Comparison of ENCODE assay signal across 1 cellular context in the genomic region with DNA sequence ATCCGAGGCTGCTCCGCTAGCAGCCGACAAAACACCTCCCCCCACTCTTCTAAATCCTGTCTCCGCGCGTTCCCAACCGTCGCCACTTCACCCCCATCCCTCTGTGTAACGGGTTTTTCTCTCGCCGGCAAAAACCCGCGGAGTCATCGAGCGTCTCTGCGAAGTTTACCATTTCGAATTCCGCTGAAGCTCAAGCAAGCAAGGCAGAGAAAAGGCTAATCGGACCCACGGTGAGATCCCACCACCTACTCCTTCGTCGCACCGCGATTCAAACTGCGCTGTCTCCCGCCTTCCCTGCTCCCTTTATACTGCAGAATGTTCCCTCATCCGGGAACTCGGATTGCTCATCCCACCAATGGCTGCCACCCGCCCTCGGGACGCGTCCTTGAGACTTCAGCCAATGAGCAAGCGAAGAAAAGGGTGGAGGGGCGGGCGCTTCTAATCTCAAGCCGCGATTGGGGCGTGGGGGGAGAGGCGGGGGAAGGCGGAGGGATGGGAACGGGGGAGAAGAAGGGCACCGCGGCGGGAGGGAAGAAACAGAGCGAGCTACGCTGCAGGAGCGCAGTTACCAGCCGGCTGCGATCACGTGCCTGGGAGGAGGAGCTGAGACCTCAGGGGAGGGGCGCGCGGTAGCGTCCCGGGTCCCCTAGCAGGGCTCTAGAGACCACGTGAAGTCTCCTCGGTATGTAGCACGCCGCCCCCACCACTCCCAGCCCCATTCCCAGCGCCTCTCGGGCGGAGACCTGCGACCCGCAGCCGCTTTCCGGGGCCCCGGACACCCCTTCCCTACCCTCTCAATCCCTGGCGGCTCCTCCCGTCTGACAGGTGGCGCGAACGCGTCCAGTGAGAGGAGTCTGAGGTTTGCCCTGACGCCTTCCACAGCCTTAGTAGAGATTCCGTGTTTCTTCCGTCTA.
A peak's percentile ranks its signal among the peaks of the same experiment; 100 is the strongest.
TF ChIP-seq lines count a peak whose summit lies in the region.

A gene (minus strand): TSS at position 277 of the 914 bp plus-strand sequence. CDS start 105 bp downstream, at position 172.

TF ChIP-seq in K562, 482 proteins besides CTCF, POLR2A, EP300 and RAD21 (continued from another document and continues in another):
- TF ChIP-seq, protein P1, sequence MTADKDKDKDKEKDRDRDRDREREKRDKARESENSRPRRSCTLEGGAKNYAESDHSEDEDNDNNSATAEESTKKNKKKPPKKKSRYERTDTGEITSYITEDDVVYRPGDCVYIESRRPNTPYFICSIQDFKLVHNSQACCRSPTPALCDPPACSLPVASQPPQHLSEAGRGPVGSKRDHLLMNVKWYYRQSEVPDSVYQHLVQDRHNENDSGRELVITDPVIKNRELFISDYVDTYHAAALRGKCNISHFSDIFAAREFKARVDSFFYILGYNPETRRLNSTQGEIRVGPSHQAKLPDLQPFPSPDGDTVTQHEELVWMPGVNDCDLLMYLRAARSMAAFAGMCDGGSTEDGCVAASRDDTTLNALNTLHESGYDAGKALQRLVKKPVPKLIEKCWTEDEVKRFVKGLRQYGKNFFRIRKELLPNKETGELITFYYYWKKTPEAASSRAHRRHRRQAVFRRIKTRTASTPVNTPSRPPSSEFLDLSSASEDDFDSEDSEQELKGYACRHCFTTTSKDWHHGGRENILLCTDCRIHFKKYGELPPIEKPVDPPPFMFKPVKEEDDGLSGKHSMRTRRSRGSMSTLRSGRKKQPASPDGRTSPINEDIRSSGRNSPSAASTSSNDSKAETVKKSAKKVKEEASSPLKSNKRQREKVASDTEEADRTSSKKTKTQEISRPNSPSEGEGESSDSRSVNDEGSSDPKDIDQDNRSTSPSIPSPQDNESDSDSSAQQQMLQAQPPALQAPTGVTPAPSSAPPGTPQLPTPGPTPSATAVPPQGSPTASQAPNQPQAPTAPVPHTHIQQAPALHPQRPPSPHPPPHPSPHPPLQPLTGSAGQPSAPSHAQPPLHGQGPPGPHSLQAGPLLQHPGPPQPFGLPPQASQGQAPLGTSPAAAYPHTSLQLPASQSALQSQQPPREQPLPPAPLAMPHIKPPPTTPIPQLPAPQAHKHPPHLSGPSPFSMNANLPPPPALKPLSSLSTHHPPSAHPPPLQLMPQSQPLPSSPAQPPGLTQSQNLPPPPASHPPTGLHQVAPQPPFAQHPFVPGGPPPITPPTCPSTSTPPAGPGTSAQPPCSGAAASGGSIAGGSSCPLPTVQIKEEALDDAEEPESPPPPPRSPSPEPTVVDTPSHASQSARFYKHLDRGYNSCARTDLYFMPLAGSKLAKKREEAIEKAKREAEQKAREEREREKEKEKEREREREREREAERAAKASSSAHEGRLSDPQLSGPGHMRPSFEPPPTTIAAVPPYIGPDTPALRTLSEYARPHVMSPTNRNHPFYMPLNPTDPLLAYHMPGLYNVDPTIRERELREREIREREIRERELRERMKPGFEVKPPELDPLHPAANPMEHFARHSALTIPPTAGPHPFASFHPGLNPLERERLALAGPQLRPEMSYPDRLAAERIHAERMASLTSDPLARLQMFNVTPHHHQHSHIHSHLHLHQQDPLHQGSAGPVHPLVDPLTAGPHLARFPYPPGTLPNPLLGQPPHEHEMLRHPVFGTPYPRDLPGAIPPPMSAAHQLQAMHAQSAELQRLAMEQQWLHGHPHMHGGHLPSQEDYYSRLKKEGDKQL (CRISPR knock-in tag; IDR thresholded peaks at IDR 0.05; ENCODE audit: borderline replicate concordance), result 0 out of 2 replicates have a peak, but pooled peaks have one; percentile 59
- TF ChIP-seq BRD9 (IDR thresholded peaks at IDR 0.05; ENCODE audit: low read depth, partially characterized antibody) (no peak), ZNF57 (CRISPR knock-in tag; IDR thresholded peaks at IDR 0.05) (no peak), ATF1 (CRISPR knock-in tag; IDR thresholded peaks at IDR 0.05) (no peak), ATF1 (tag; IDR thresholded peaks at IDR 0.05) (peak; percentile 80), MAFF (IDR thresholded peaks at IDR 0.05; ENCODE audit: low read length) (no peak), TFAM (CRISPR knock-in tag; conservative IDR thresholded peaks at IDR 0.05) (no peak), MYC (IDR thresholded peaks at IDR 0.05; ENCODE audit: low read depth, low read length) (peak; percentile 84), MYC (CRISPR knock-in tag; IDR thresholded peaks at IDR 0.05; ENCODE audit: borderline replicate concordance, low read depth) (peak; percentile 63; the same call in 1 of the 2 replicates), TBP (optimal IDR thresholded peaks at IDR 0.05; ENCODE audit: low read depth, low read length) (no peak), SMARCA4 (IDR thresholded peaks at IDR 0.05) (peak; percentile 46), MECOM (CRISPR knock-in tag; IDR thresholded peaks at IDR 0.05) (peak; percentile 47; the same call in 1 of the 2 replicates), ERF (CRISPR knock-in tag; IDR thresholded peaks at IDR 0.05) (no peak), NR2C1 (IDR thresholded peaks at IDR 0.05) (no peak), NR2C1 (tag; IDR thresholded peaks at IDR 0.05) (no peak), ZBED1 (IDR thresholded peaks at IDR 0.05) (peak; percentile 75), RB1 (IDR thresholded peaks at IDR 0.05; ENCODE audit: low read depth) (peak; percentile 51; the same call in 1 of the 2 replicates), ELF1 (tag; IDR thresholded peaks at IDR 0.05) (0 out of 2 replicates have a peak, but pooled peaks have one; percentile 9), TEAD4 (IDR thresholded peaks at IDR 0.05; ENCODE audit: low read length) (0 out of 2 replicates have a peak, but pooled peaks have one; percentile 39), TEAD4 (CRISPR knock-in tag; IDR thresholded peaks at IDR 0.05; ENCODE audit: borderline replicate concordance) (no peak), KLF1 (tag; IDR thresholded peaks at IDR 0.05) (no peak), FOXP1 (CRISPR knock-in tag; IDR thresholded peaks at IDR 0.05) (peak; percentile 75; the same call in 1 of the 2 replicates), NR2F6 (CRISPR knock-in tag; IDR thresholded peaks at IDR 0.05) (no peak), NFATC3 (IDR thresholded peaks at IDR 0.05) (no peak; the same call in 1 of the 2 replicates), THRAP3 (IDR thresholded peaks at IDR 0.05; ENCODE audit: borderline replicate concordance) (peak; percentile 51; the same call in 1 of the 2 replicates), ILF3 (IDR thresholded peaks at IDR 0.05; ENCODE audit: borderline replicate concordance) (peak; percentile 63; the same call in 1 of the 2 replicates), GATAD2A (IDR thresholded peaks at IDR 0.05) (peak; percentile 44; the same call in 1 of the 2 replicates), EWSR1 (IDR thresholded peaks at IDR 0.05; ENCODE audit: borderline replicate concordance, low read depth, partially characterized antibody) (no peak), BCOR (IDR thresholded peaks at IDR 0.05) (peak; percentile 54; the same call in 1 of the 2 replicates), ZNF551 (CRISPR knock-in tag; IDR thresholded peaks at IDR 0.05) (no peak), MIER1 (IDR thresholded peaks at IDR 0.05; ENCODE audit: low read depth) (no peak), RBM34 (IDR thresholded peaks at IDR 0.05; ENCODE audit: borderline replicate concordance, insufficient read depth, low read length) (no peak), LCOR (CRISPR knock-in tag; IDR thresholded peaks at IDR 0.05) (peak; percentile 95; the same call in 1 of the 2 replicates), XRCC4 (IDR thresholded peaks at IDR 0.05; ENCODE audit: extremely low read depth, insufficient read depth, insufficient read length) (no peak), ADNP (tag; IDR thresholded peaks at IDR 0.05) (no peak), HMGN3 (IDR thresholded peaks at IDR 0.05; ENCODE audit: borderline replicate concordance, extremely low read depth, insufficient read length, low read depth, low read length) (peak; percentile 63), U2AF1 (optimal IDR thresholded peaks at IDR 0.05; ENCODE audit: low read depth, low read length) (no peak), ZNF253 (CRISPR knock-in tag; conservative IDR thresholded peaks at IDR 0.05) (no peak)
- TF ChIP-seq, protein P2, sequence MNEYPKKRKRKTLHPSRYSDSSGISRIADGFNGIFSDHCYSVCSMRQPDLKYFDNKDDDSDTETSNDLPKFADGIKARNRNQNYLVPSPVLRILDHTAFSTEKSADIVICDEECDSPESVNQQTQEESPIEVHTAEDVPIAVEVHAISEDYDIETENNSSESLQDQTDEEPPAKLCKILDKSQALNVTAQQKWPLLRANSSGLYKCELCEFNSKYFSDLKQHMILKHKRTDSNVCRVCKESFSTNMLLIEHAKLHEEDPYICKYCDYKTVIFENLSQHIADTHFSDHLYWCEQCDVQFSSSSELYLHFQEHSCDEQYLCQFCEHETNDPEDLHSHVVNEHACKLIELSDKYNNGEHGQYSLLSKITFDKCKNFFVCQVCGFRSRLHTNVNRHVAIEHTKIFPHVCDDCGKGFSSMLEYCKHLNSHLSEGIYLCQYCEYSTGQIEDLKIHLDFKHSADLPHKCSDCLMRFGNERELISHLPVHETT (CRISPR knock-in tag; conservative IDR thresholded peaks at IDR 0.05 in 1 of 2, IDR thresholded peaks at IDR 0.05 in 1 of 2), result peak in 1 of 2 experiments; percentile 68; a peak in 1 of 4 replicates
- TF ChIP-seq, protein P3, sequence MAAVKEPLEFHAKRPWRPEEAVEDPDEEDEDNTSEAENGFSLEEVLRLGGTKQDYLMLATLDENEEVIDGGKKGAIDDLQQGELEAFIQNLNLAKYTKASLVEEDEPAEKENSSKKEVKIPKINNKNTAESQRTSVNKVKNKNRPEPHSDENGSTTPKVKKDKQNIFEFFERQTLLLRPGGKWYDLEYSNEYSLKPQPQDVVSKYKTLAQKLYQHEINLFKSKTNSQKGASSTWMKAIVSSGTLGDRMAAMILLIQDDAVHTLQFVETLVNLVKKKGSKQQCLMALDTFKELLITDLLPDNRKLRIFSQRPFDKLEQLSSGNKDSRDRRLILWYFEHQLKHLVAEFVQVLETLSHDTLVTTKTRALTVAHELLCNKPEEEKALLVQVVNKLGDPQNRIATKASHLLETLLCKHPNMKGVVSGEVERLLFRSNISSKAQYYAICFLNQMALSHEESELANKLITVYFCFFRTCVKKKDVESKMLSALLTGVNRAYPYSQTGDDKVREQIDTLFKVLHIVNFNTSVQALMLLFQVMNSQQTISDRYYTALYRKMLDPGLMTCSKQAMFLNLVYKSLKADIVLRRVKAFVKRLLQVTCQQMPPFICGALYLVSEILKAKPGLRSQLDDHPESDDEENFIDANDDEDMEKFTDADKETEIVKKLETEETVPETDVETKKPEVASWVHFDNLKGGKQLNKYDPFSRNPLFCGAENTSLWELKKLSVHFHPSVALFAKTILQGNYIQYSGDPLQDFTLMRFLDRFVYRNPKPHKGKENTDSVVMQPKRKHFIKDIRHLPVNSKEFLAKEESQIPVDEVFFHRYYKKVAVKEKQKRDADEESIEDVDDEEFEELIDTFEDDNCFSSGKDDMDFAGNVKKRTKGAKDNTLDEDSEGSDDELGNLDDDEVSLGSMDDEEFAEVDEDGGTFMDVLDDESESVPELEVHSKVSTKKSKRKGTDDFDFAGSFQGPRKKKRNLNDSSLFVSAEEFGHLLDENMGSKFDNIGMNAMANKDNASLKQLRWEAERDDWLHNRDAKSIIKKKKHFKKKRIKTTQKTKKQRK (IDR thresholded peaks at IDR 0.05; ENCODE audit: borderline replicate concordance, low read depth, low read length), result no peak
- TF ChIP-seq, protein P4, sequence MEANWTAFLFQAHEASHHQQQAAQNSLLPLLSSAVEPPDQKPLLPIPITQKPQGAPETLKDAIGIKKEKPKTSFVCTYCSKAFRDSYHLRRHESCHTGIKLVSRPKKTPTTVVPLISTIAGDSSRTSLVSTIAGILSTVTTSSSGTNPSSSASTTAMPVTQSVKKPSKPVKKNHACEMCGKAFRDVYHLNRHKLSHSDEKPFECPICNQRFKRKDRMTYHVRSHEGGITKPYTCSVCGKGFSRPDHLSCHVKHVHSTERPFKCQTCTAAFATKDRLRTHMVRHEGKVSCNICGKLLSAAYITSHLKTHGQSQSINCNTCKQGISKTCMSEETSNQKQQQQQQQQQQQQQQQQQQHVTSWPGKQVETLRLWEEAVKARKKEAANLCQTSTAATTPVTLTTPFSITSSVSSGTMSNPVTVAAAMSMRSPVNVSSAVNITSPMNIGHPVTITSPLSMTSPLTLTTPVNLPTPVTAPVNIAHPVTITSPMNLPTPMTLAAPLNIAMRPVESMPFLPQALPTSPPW (CRISPR knock-in tag; IDR thresholded peaks at IDR 0.05), result peak; percentile 98
- TF ChIP-seq, protein P5, sequence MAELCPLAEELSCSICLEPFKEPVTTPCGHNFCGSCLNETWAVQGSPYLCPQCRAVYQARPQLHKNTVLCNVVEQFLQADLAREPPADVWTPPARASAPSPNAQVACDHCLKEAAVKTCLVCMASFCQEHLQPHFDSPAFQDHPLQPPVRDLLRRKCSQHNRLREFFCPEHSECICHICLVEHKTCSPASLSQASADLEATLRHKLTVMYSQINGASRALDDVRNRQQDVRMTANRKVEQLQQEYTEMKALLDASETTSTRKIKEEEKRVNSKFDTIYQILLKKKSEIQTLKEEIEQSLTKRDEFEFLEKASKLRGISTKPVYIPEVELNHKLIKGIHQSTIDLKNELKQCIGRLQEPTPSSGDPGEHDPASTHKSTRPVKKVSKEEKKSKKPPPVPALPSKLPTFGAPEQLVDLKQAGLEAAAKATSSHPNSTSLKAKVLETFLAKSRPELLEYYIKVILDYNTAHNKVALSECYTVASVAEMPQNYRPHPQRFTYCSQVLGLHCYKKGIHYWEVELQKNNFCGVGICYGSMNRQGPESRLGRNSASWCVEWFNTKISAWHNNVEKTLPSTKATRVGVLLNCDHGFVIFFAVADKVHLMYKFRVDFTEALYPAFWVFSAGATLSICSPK (IDR thresholded peaks at IDR 0.05; ENCODE audit: borderline replicate concordance), result peak; percentile 74; the same call in 1 of the 2 replicates
- TF ChIP-seq, protein P6, sequence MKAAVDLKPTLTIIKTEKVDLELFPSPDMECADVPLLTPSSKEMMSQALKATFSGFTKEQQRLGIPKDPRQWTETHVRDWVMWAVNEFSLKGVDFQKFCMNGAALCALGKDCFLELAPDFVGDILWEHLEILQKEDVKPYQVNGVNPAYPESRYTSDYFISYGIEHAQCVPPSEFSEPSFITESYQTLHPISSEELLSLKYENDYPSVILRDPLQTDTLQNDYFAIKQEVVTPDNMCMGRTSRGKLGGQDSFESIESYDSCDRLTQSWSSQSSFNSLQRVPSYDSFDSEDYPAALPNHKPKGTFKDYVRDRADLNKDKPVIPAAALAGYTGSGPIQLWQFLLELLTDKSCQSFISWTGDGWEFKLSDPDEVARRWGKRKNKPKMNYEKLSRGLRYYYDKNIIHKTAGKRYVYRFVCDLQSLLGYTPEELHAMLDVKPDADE (conservative IDR thresholded peaks at IDR 0.05; ENCODE audit: control insufficient read depth, low read depth, low read length), result peak; percentile 72; the same call in 1 of the 2 replicates
- TF ChIP-seq, protein P7, sequence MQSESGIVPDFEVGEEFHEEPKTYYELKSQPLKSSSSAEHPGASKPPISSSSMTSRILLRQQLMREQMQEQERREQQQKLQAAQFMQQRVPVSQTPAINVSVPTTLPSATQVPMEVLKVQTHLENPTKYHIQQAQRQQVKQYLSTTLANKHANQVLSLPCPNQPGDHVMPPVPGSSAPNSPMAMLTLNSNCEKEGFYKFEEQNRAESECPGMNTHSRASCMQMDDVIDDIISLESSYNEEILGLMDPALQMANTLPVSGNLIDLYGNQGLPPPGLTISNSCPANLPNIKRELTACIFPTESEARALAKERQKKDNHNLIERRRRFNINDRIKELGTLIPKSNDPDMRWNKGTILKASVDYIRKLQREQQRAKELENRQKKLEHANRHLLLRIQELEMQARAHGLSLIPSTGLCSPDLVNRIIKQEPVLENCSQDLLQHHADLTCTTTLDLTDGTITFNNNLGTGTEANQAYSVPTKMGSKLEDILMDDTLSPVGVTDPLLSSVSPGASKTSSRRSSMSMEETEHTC (IDR thresholded peaks at IDR 0.05), result peak; percentile 50; the same call in 1 of the 2 replicates
